In genomic region chr4:186424745-186425144, GRCh38 we compare ENCODE assay signal across 31 cellular contexts.
"Had no signal": no experiment of that assay in that cellular context is flagged by ENCODE, and none has a peak within 500 bp of the region (broad histone marks: within the 10 kb centered on the region; RNA-seq: fewer than 3 reads in every experiment).

No MANE protein-coding gene starts in this region.

- H3K36me3 ChIP-seq: neutrophil, pancreas, prostate gland, spleen, suprapubic skin, tibial artery, transverse colon, upper lobe of right lung, uterus had no signal

- H3K9me3 Mint-ChIP-seq: naive thymus-derived CD8-positive, alpha-beta T cell; natural killer cell treated with Interleukin-12 subunit alpha and Interleukin-12 subunit beta and Interleukin-15 and Interleukin-18, amount 100 ng/mL, for 72 hours; nephron progenitor cell; neural crest cell; stimulated activated memory B cell treated with anti-CD40 and anti-IgM and Interleukin-4, amounts not matched to agents 10 μg/mL and 1 μg/mL and 100 μg/mL, for 72 hours; stimulated activated naive CD8-positive, alpha-beta T cell treated with anti-CD3 and anti-CD28 coated beads, Interleukin-15, amount 100 ng/mL, for 72 hours; type B pancreatic cell had no signal

- H3K4me1 ChIP-seq: pancreas, prostate gland, spleen, suprapubic skin, testis, tibial artery, transverse colon, upper lobe of right lung, uterus had no signal

- H3K27ac Mint-ChIP-seq: naive thymus-derived CD8-positive, alpha-beta T cell; natural killer cell treated with Interleukin-12 subunit alpha and Interleukin-12 subunit beta and Interleukin-15 and Interleukin-18, amount 100 ng/mL, for 72 hours; nephron progenitor cell; stimulated activated memory B cell treated with anti-CD40 and anti-IgM and Interleukin-4, amounts not matched to agents 10 μg/mL and 1 μg/mL and 100 μg/mL, for 72 hours; stimulated activated naive CD8-positive, alpha-beta T cell treated with anti-CD3 and anti-CD28 coated beads, Interleukin-15, amount 100 ng/mL, for 72 hours; type B pancreatic cell had no signal

- H3K9me3 ChIP-seq: neutrophil, pancreas, prostate gland, spleen, suprapubic skin, testis, tibial artery, transverse colon, upper lobe of right lung, uterus had no signal

- H3K27me3 ChIP-seq: neutrophil, pancreas, spleen, suprapubic skin, testis, tibial artery, transverse colon, upper lobe of right lung, uterus had no signal

- H3K27ac ChIP-seq: neutrophil, pancreas, prostate gland, skin epidermis, spleen, suprapubic skin, testis, tibial artery, transverse colon, upper lobe of right lung, uterus had no signal

- H3K36me3 Mint-ChIP-seq: naive thymus-derived CD8-positive, alpha-beta T cell; natural killer cell treated with Interleukin-12 subunit alpha and Interleukin-12 subunit beta and Interleukin-15 and Interleukin-18, amount 100 ng/mL, for 72 hours; stimulated activated memory B cell treated with anti-CD40 and anti-IgM and Interleukin-4, amounts not matched to agents 10 μg/mL and 1 μg/mL and 100 μg/mL, for 72 hours; type B pancreatic cell had no signal

- H3K4me3 Mint-ChIP-seq: naive thymus-derived CD8-positive, alpha-beta T cell; natural killer cell treated with Interleukin-12 subunit alpha and Interleukin-12 subunit beta and Interleukin-15 and Interleukin-18, amount 100 ng/mL, for 72 hours; nephron progenitor cell; neural crest cell; stimulated activated memory B cell treated with anti-CD40 and anti-IgM and Interleukin-4, amounts not matched to agents 10 μg/mL and 1 μg/mL and 100 μg/mL, for 72 hours; stimulated activated naive CD8-positive, alpha-beta T cell treated with anti-CD3 and anti-CD28 coated beads, Interleukin-15, amount 100 ng/mL, for 72 hours; type B pancreatic cell had no signal

- FAIRE-seq: pancreas had no signal

- DNase-seq: naive thymus-derived CD8-positive, alpha-beta T cell; nephron progenitor cell; nucleus accumbens; pancreas; retina; right cardiac atrium; spleen; stimulated activated CD4-positive, alpha-beta T cell treated with anti-CD3 and anti-CD28 coated beads, Interleukin-12 subunit alpha, Interleukin-12 subunit beta, amount 100 ng/mL, for 4 hours; stimulated activated CD4-positive, alpha-beta T cell treated with anti-CD3 and anti-CD28 coated beads, Interleukin-1b, Interleukin-23, amount 100 ng/mL, for 48 hours; stimulated activated CD4-positive, alpha-beta T cell treated with anti-CD3 and anti-CD28 coated beads, Interleukin-4, amount 100 ng/mL, for 1 hour; stimulated activated CD4-positive, alpha-beta T cell treated with anti-CD3 and anti-CD28 coated beads, Interleukin-4, amount 100 ng/mL, for 4 hours; stimulated activated CD8-positive, alpha-beta memory T cell treated with anti-CD3 and anti-CD28 coated beads, Interleukin-4, amount 100 ng/mL, for 48 hours; stimulated activated naive CD4-positive, alpha-beta T cell; stimulated activated naive CD8-positive, alpha-beta T cell treated with anti-CD3 and anti-CD28 coated beads, Interleukin-15, amount 100 ng/mL, for 72 hours; stimulated activated naive CD8-positive, alpha-beta T cell treated with anti-CD3 and anti-CD28 coated beads, Interleukin-15, Interleukin-2, amounts not matched to agents 100 U/mL and 50 U/mL, for 24 hours; substantia nigra; testis; tibial artery; transverse colon; upper lobe of right lung; uterus had no signal

- H3K4me1 Mint-ChIP-seq: naive thymus-derived CD8-positive, alpha-beta T cell; neural crest cell; stimulated activated memory B cell treated with anti-CD40 and anti-IgM and Interleukin-4, amounts not matched to agents 10 μg/mL and 1 μg/mL and 100 μg/mL, for 72 hours; stimulated activated naive CD8-positive, alpha-beta T cell treated with anti-CD3 and anti-CD28 coated beads, Interleukin-15, amount 100 ng/mL, for 72 hours had no signal

- ATAC-seq: naive thymus-derived CD8-positive, alpha-beta T cell; natural killer cell treated with Interleukin-12 subunit alpha and Interleukin-12 subunit beta and Interleukin-15 and Interleukin-18, amount 100 ng/mL, for 72 hours; pancreas; right cardiac atrium; sciatic nerve; stimulated activated naive CD8-positive, alpha-beta T cell treated with anti-CD3 and anti-CD28 coated beads, Interleukin-15, amount 100 ng/mL, for 72 hours; stimulated activated naive CD8-positive, alpha-beta T cell treated with anti-CD3 and anti-CD28 coated beads, Interleukin-15, Interleukin-2, amounts not matched to agents 100 U/mL and 50 U/mL, for 24 hours; upper lobe of right lung had no signal

- H3K4me3 ChIP-seq: pancreas, prostate gland, skin epidermis, smooth muscle cell, spleen, suprapubic skin, testis, tibial artery, transverse colon, upper lobe of right lung, uterus had no signal

- H3K4me2 ChIP-seq: smooth muscle cell had no signal

- H3K27me3 Mint-ChIP-seq: stimulated activated memory B cell treated with anti-CD40 and anti-IgM and Interleukin-4, amounts not matched to agents 10 μg/mL and 1 μg/mL and 100 μg/mL, for 72 hours; type B pancreatic cell had no signal
